ENCODE assay signal across 8 cellular contexts in genomic region chr22:32985899-32986772, GRCh38.
A peak's percentile ranks its signal among the peaks of the same experiment; 100 is the strongest.
DNase-seq lines count a peak whose midpoint lies in the region; ATAC-seq and TF ChIP-seq lines count a peak whose summit lies in the region.

No MANE protein-coding gene starts in this region.

- H3K27me3 ChIP-seq in lower lobe of right lung (ENCODE audit: low read depth): no peaks in the 10 kb centered on the region
- H3K27me3 ChIP-seq in effector memory CD4-positive, alpha-beta T cell (replicated peaks; ENCODE audit: control insufficient read depth, insufficient read depth, low read length, poor library complexity, severe bottlenecking): no peaks in the 10 kb centered on the region

- peak; percentile 28 for DNase-seq in NCI-H2171 treated with DMSO at 0.1 percent for 48 hours (lab: John Stamatoyannopoulos, UW)
- no peak for DNase-seq in NCI-H2171 (lab: John Stamatoyannopoulos, UW)
- peak; percentile 39 for DNase-seq in NCI-H1694 treated with DMSO at 0.1 percent for 48 hours (lab: John Stamatoyannopoulos, UW)
- DNase-seq in activated B cell treated with CpG ODN at 0.5 μM for 24 hours: no peak
- DNase-seq in effector memory CD8-positive, alpha-beta T cell: peak in 2 of 3 experiments; percentile 3 to 5
- DNase-seq in lower lobe of right lung: peak; percentile 51
- peak; percentile 8 for DNase-seq in stimulated activated CD8-positive, alpha-beta memory T cell treated with anti-CD3 and anti-CD28 coated beads, Interleukin-15, amount 100 ng/mL, for 48 hours (ENCODE audit: low read depth in 2 of 2)
- no peak for DNase-seq in effector memory CD4-positive, alpha-beta T cell

- TF ChIP-seq CTCF in activated B cell treated with CpG ODN at 0.5 μM for 24 hours (IDR thresholded peaks at IDR 0.05) (no peak), lower lobe of right lung (IDR thresholded peaks at IDR 0.05) (peak; percentile 90)

- H3K9me3 Mint-ChIP-seq in activated B cell treated with CpG ODN at 0.5 μM for 24 hours: no peaks in the 10 kb centered on the region
- H3K9me3 Mint-ChIP-seq in effector memory CD8-positive, alpha-beta T cell: no peaks in the 10 kb centered on the region

- no peak overlapping the region for H3K4me3 Mint-ChIP-seq in activated B cell treated with CpG ODN at 0.5 μM for 24 hours
- H3K4me3 Mint-ChIP-seq in effector memory CD8-positive, alpha-beta T cell: no peak overlapping the region

- no peaks in the 10 kb centered on the region for H3K27me3 Mint-ChIP-seq in activated B cell treated with CpG ODN at 0.5 μM for 24 hours
- peaks cover 0 to 9% of the 10 kb centered on the region in 2 donors for H3K27me3 Mint-ChIP-seq in effector memory CD8-positive, alpha-beta T cell

- no peak overlapping the region for H3K4me3 ChIP-seq in lower lobe of right lung
- H3K4me3 ChIP-seq in effector memory CD4-positive, alpha-beta T cell (ENCODE audit: insufficient read depth, low read depth, low read length, poor library complexity, severe bottlenecking): no peak overlapping the region

- CTCF ChIA-PET in activated B cell treated with CpG ODN at 0.5 μM for 24 hours (lab: Charles Lee): interaction anchor here (0.6 to 1.7 kb wide), 5 partner anchors 15 to 1953 kb away, joined by 3 to 6 read pairs (median 3); no protein-coding TSS in a partner anchor

- intact Hi-C loops in activated B cell treated with CpG ODN at 0.5 μM for 24 hours (cut with micrococcal nuclease): loop anchor here (5.0 kb wide), 1 partner anchor 884 kb away; no protein-coding TSS in a partner anchor
- intact Hi-C loops in lower lobe of right lung (cut with DNase I): loop anchor here (10.0 kb wide), 1 partner anchor 461 kb away; no protein-coding TSS in a partner anchor

- H3K36me3 Mint-ChIP-seq in activated B cell treated with CpG ODN at 0.5 μM for 24 hours (ENCODE audit: low read depth): no peaks in the 10 kb centered on the region
- peaks cover 3% of the 10 kb centered on the region for H3K36me3 Mint-ChIP-seq in effector memory CD8-positive, alpha-beta T cell (ENCODE audit: insufficient read depth)

- no peak overlapping the region for H3K27ac Mint-ChIP-seq in activated B cell treated with CpG ODN at 0.5 μM for 24 hours
- H3K27ac Mint-ChIP-seq in effector memory CD8-positive, alpha-beta T cell: no peak overlapping the region

- H3K4me1 ChIP-seq in lower lobe of right lung: peaks cover 27% of the 10 kb centered on the region
- H3K4me1 ChIP-seq in effector memory CD4-positive, alpha-beta T cell (ENCODE audit: control insufficient read depth, insufficient read depth, low read length, poor library complexity, severe bottlenecking): no peaks in the 10 kb centered on the region

- H3K36me3 ChIP-seq in lower lobe of right lung: no peaks in the 10 kb centered on the region
- H3K36me3 ChIP-seq in effector memory CD4-positive, alpha-beta T cell (ENCODE audit: control insufficient read depth, insufficient read depth, low read length): no peaks in the 10 kb centered on the region

- ATAC-seq in activated B cell treated with CpG ODN at 0.5 μM for 24 hours (ENCODE audit: low read depth): peak; percentile 56
- no peak for ATAC-seq in effector memory CD8-positive, alpha-beta T cell (replicated peaks)
- ATAC-seq in lower lobe of right lung: peak; percentile 96 to 97

- H3K27ac ChIP-seq in lower lobe of right lung: peak overlapping the region; percentile 49
- no peak overlapping the region for H3K27ac ChIP-seq in effector memory CD4-positive, alpha-beta T cell (ENCODE audit: insufficient read depth, low read length, poor library complexity, severe bottlenecking)

- POLR2A ChIA-PET in activated B cell treated with CpG ODN at 0.5 μM for 24 hours (lab: Charles Lee): no interaction called here

- H3K4me1 Mint-ChIP-seq in activated B cell treated with CpG ODN at 0.5 μM for 24 hours: no peaks in the 10 kb centered on the region
- no peaks in the 10 kb centered on the region for H3K4me1 Mint-ChIP-seq in effector memory CD8-positive, alpha-beta T cell (ENCODE audit: low read depth in 2 of 2)

- H3K9me3 ChIP-seq in lower lobe of right lung: no peaks in the 10 kb centered on the region
- no peaks in the 10 kb centered on the region for H3K9me3 ChIP-seq in effector memory CD4-positive, alpha-beta T cell (ENCODE audit: control insufficient read depth, low read length)

Comparison
In these comparisons a context has a peak if more than half of its experiments do, and no peak if none do; other contexts are left out.
1. DNase-seq: peak in NCI-H2171 treated with DMSO at 0.1 percent for 48 hours (single experiment), NCI-H1694 treated with DMSO at 0.1 percent for 48 hours (single experiment), effector memory CD8-positive, alpha-beta T cell (2 of 3), lower lobe of right lung (single experiment) and stimulated activated CD8-positive, alpha-beta memory T cell treated with anti-CD3 and anti-CD28 coated beads, Interleukin-15, amount 100 ng/mL, for 48 hours (2 of 2); none in NCI-H2171 (single experiment), activated B cell treated with CpG ODN at 0.5 μM for 24 hours (single experiment) and effector memory CD4-positive, alpha-beta T cell (0 of 3).